Comparison of ENCODE assay signal across 19 cellular contexts in genomic region chr1:36665478-36666080, GRCh38.
"Had no signal": no experiment of that assay in that cellular context is flagged by ENCODE, and none has a peak within 500 bp of the region (broad histone marks: within the 10 kb centered on the region; RNA-seq: fewer than 3 reads in every experiment).

No MANE protein-coding gene starts in this region.

- H3K27ac ChIP-seq: heart right ventricle, upper lobe of right lung had no signal

- DNase-seq: activated CD4-positive, alpha-beta memory T cell treated with anti-CD3 and anti-CD28 coated beads for 36 hours; activated CD4-positive, alpha-beta T cell treated with anti-CD3 and anti-CD28 coated beads for 48 hours; activated CD8-positive, alpha-beta memory T cell treated with anti-CD3 and anti-CD28 coated beads, Interleukin-2, amount 10 ng/mL, durations not matched to agents 7 days and 5 days; activated gamma-delta T cell; activated naive CD4-positive, alpha-beta T cell treated with anti-CD3 and anti-CD28 coated beads, Interleukin-2, amount 50 U/mL, for 16 hours; activated naive CD8-positive, alpha-beta T cell treated with anti-CD3 and anti-CD28 coated beads, Interleukin-2, amount 50 U/mL, for 24 hours; effector CD4-positive, alpha-beta T cell; heart right ventricle; posterior cingulate gyrus; stimulated activated CD4-positive, alpha-beta T cell treated with anti-CD3 and anti-CD28 coated beads, Interleukin-2, amount 100 ng/mL, for 48 hours; stimulated activated CD8-positive, alpha-beta memory T cell treated with anti-CD3 and anti-CD28 coated beads, Interleukin-4, amount 100 ng/mL, for 48 hours; stimulated activated naive CD4-positive, alpha-beta T cell; T1000; upper lobe of right lung had no signal

- H3K9me3 ChIP-seq: heart right ventricle, upper lobe of right lung had no signal

- H3K4me3 ChIP-seq: heart right ventricle, smooth muscle cell, upper lobe of right lung had no signal

- H3K36me3 ChIP-seq: heart right ventricle, upper lobe of right lung had no signal

- ATAC-seq: activated CD8-positive, alpha-beta memory T cell treated with anti-CD3 and anti-CD28 coated beads, Interleukin-2, amount 10 ng/mL, durations not matched to agents 7 days and 5 days; activated naive CD8-positive, alpha-beta T cell treated with anti-CD3 and anti-CD28 coated beads, Interleukin-2, amount 50 U/mL, for 24 hours; heart right ventricle; left colon; sciatic nerve; upper lobe of right lung had no signal

- H3K4me1 ChIP-seq: heart right ventricle, upper lobe of right lung had no signal

- FAIRE-seq: endometrium, keratinocyte had no signal
